ENCODE assay signal across 20 cellular contexts in genomic region chr4:90769251-90769650, GRCh38.
"Had no signal": no experiment of that assay in that cellular context is flagged by ENCODE, and none has a peak within 500 bp of the region (broad histone marks: within the 10 kb centered on the region; RNA-seq: fewer than 3 reads in every experiment).

No MANE protein-coding gene starts in this region.

- H3K4me3 ChIP-seq: colonic mucosa, heart left ventricle, left ventricle myocardium inferior, ovary, sigmoid colon, tibial nerve had no signal

- ATAC-seq: activated CD8-positive, alpha-beta memory T cell treated with anti-CD3 and anti-CD28 coated beads, Interleukin-2, amount 10 ng/mL, durations not matched to agents 7 days and 5 days; activated CD8-positive, alpha-beta T cell treated with anti-CD3 and anti-CD28 coated beads, Interleukin-2, amount 10 ng/mL, durations not matched to agents 7 days and 5 days; activated naive CD8-positive, alpha-beta T cell treated with anti-CD3 and anti-CD28 coated beads, Interleukin-2, amount 50 U/mL, for 24 hours; heart left ventricle; stimulated activated naive B cell treated with anti-CD40 and anti-IgM and Interleukin-4, amounts not matched to agents 10 μg/mL and 1 μg/mL and 100 μg/mL, for 72 hours had no signal

- DNase-seq: activated B cell treated with CpG ODN at 0.5 μM for 24 hours; activated CD4-positive, alpha-beta T cell treated with anti-CD3 and anti-CD28 coated beads, Interleukin-2, amount 50 U/mL, for 1 hour; activated CD8-positive, alpha-beta memory T cell treated with anti-CD3 and anti-CD28 coated beads, Interleukin-2, amount 10 ng/mL, durations not matched to agents 7 days and 5 days; activated CD8-positive, alpha-beta T cell treated with anti-CD3 and anti-CD28 coated beads, Interleukin-2, amount 10 ng/mL, durations not matched to agents 7 days and 5 days; activated naive CD8-positive, alpha-beta T cell treated with anti-CD3 and anti-CD28 coated beads, Interleukin-2, amount 50 U/mL, for 24 hours; activated T-cell treated with anti-CD3 and anti-CD28 coated beads, Interleukin-2, amount 50 U/mL, for 48 hours; colonic mucosa; effector memory CD4-positive, alpha-beta T cell; foreskin fibroblast; heart left ventricle; left ventricle myocardium inferior; ovary; retina; sigmoid colon; small intestine; stimulated activated CD4-positive, alpha-beta T cell treated with anti-CD3 and anti-CD28 coated beads, Interleukin-1b, Interleukin-23, amount 100 ng/mL, for 48 hours; stimulated activated naive B cell treated with anti-CD40 and anti-IgM and Interleukin-4, amounts not matched to agents 10 μg/mL and 1 μg/mL and 100 μg/mL, for 72 hours; SW 1271; T1000 had no signal
